In genomic region chr1:44701141-44701573, GRCh38 we compare ENCODE assay signal across 1 cellular context.
TF ChIP-seq lines count a peak whose summit lies in the region.

No MANE protein-coding gene starts in this region.

TF ChIP-seq in HepG2, 621 proteins besides CTCF, POLR2A, EP300 and RAD21 (continued from another document and continues in another):
- no peak for TF ChIP-seq RNF219 (CRISPR knock-in tag; IDR thresholded peaks at IDR 0.05)
- TF ChIP-seq FOXJ3 (CRISPR knock-in tag; IDR thresholded peaks at IDR 0.05; ENCODE audit: borderline replicate concordance): no peak; the same call in 1 of the 2 replicates
- TF ChIP-seq CREB3 (CRISPR knock-in tag; IDR thresholded peaks at IDR 0.05): no peak
- no peak for TF ChIP-seq ZNF12 (CRISPR knock-in tag; IDR thresholded peaks at IDR 0.05)
- no peak for TF ChIP-seq TBL1XR1 (IDR thresholded peaks at IDR 0.05; ENCODE audit: borderline replicate concordance, low read length, partially characterized antibody)
- TF ChIP-seq DRAP1 (CRISPR knock-in tag; IDR thresholded peaks at IDR 0.05): 0 out of 2 replicates have a peak, but pooled peaks have one; percentile 13
- peak; percentile 12; the same call in 1 of the 2 replicates for TF ChIP-seq THRA (CRISPR knock-in tag; IDR thresholded peaks at IDR 0.05; ENCODE audit: borderline replicate concordance)
- peak; percentile 69; the same call in 1 of the 2 replicates for TF ChIP-seq RERE (CRISPR knock-in tag; IDR thresholded peaks at IDR 0.05; ENCODE audit: low read depth)
- TF ChIP-seq CREB1 (IDR thresholded peaks at IDR 0.05): no peak
- TF ChIP-seq CREB1 (CRISPR knock-in tag; IDR thresholded peaks at IDR 0.05): peak; percentile 38; the same call in 1 of the 2 replicates
- no peak for TF ChIP-seq ELF4 (CRISPR knock-in tag; IDR thresholded peaks at IDR 0.05; ENCODE audit: borderline replicate concordance)
- no peak for TF ChIP-seq SNAPC5 (CRISPR knock-in tag; IDR thresholded peaks at IDR 0.05; ENCODE audit: borderline replicate concordance)
- no peak for TF ChIP-seq BRD4 (CRISPR knock-in tag; IDR thresholded peaks at IDR 0.05)
- TF ChIP-seq FOXO1 (CRISPR knock-in tag; IDR thresholded peaks at IDR 0.05): peak; percentile 39; the same call in 1 of the 2 replicates
- no peak for TF ChIP-seq RFX1 (IDR thresholded peaks at IDR 0.05)
- TF ChIP-seq TEAD2 (CRISPR knock-in tag; IDR thresholded peaks at IDR 0.05): no peak
- TF ChIP-seq FOXP4 (CRISPR knock-in tag; IDR thresholded peaks at IDR 0.05): peak; percentile 71; the same call in 1 of the 2 replicates
- TF ChIP-seq EEA1 (CRISPR knock-in tag; IDR thresholded peaks at IDR 0.05; ENCODE audit: borderline replicate concordance): no peak
- no peak for TF ChIP-seq ZFP41 (CRISPR knock-in tag; IDR thresholded peaks at IDR 0.05; ENCODE audit: borderline replicate concordance)
- TF ChIP-seq NFKB2 (CRISPR knock-in tag; IDR thresholded peaks at IDR 0.05; ENCODE audit: borderline replicate concordance): no peak
- TF ChIP-seq FOSL2 (CRISPR knock-in tag; IDR thresholded peaks at IDR 0.05): peak; percentile 74
- no peak for TF ChIP-seq ZNF737 (CRISPR knock-in tag; IDR thresholded peaks at IDR 0.05; ENCODE audit: borderline replicate concordance)
- TF ChIP-seq ZBTB21 (CRISPR knock-in tag; IDR thresholded peaks at IDR 0.05): no peak
- no peak for TF ChIP-seq ZC3H4 (CRISPR knock-in tag; IDR thresholded peaks at IDR 0.05; ENCODE audit: borderline replicate concordance)
- peak; percentile 87 for TF ChIP-seq ARID5B (CRISPR knock-in tag; IDR thresholded peaks at IDR 0.05)
- peak; percentile 66; the same call in 1 of the 2 replicates for TF ChIP-seq SKIL (CRISPR knock-in tag; IDR thresholded peaks at IDR 0.05; ENCODE audit: borderline replicate concordance)
- no peak for TF ChIP-seq HNRNPK (IDR thresholded peaks at IDR 0.05; ENCODE audit: low read depth, low read length, poor library complexity, severe bottlenecking)
- TF ChIP-seq ZNF17 (CRISPR knock-in tag; IDR thresholded peaks at IDR 0.05): no peak
- TF ChIP-seq GFI1 (CRISPR knock-in tag; IDR thresholded peaks at IDR 0.05; ENCODE audit: borderline replicate concordance): peak; percentile 87
- no peak for TF ChIP-seq ZNF18 (CRISPR knock-in tag; IDR thresholded peaks at IDR 0.05; ENCODE audit: insufficient replicate concordance)
- TF ChIP-seq ZNF207 (IDR thresholded peaks at IDR 0.05; ENCODE audit: borderline replicate concordance): no peak
- no peak for TF ChIP-seq ZBTB34 (CRISPR knock-in tag; IDR thresholded peaks at IDR 0.05)
- TF ChIP-seq ZMYM3 (CRISPR knock-in tag; IDR thresholded peaks at IDR 0.05): peak; percentile 42; the same call in 1 of the 2 replicates
